ENCODE assay signal across 10 cellular contexts in genomic region chr18:46332956-46333355, GRCh38.
DNase-seq lines count a peak whose midpoint lies in the region; ATAC-seq lines count a peak whose summit lies in the region.
"Had no signal": no experiment of that assay in that cellular context is flagged by ENCODE, and none has a peak within 500 bp of the region (broad histone marks: within the 10 kb centered on the region; RNA-seq: fewer than 3 reads in every experiment).

No MANE protein-coding gene starts in this region.

- no peaks in the 10 kb centered on the region for H3K9me3 Mint-ChIP-seq in activated CD4-positive, alpha-beta T cell treated with anti-CD3 and anti-CD28 coated beads, Interleukin-2, amount 10 ng/mL, durations not matched to agents 24 days and 14 days
- no peaks in the 10 kb centered on the region for H3K9me3 Mint-ChIP-seq in activated naive CD4-positive, alpha-beta T cell treated with anti-CD3 and anti-CD28 coated beads, Interleukin-2, amount 50 U/mL, for 72 hours

- H3K36me3 ChIP-seq in subcutaneous abdominal adipose tissue (ENCODE audit: control insufficient read depth in 5 of 5, insufficient read depth in 5 of 5, low read length in 5 of 5) = no peaks in the 10 kb centered on the region
- H3K36me3 ChIP-seq: adrenal gland had no signal

- peak; percentile 3 to 14 for ATAC-seq in activated naive CD4-positive, alpha-beta T cell treated with anti-CD3 and anti-CD28 coated beads, Interleukin-2, amount 50 U/mL, for 72 hours
- no peak for ATAC-seq in HG03045 (IDR thresholded peaks at IDR 0.05; ENCODE audit: unreplicated experiment)

- no peak overlapping the region for H3K27ac ChIP-seq in subcutaneous abdominal adipose tissue (ENCODE audit: low read depth, low read length)
- H3K27ac ChIP-seq: adrenal gland had no signal

- intact Hi-C loops in activated CD4-positive, alpha-beta T cell treated with anti-CD3 and anti-CD28 coated beads, Interleukin-2, amount 10 ng/mL, durations not matched to agents 24 days and 14 days (cut with micrococcal nuclease) = loop anchor here (5.0 kb wide), 2 partner anchors 161 to 176 kb away; a partner anchor contains a TSS

- peak overlapping the region in 3 of 5 donors; percentile 56 to 69 (median 65) for H3K4me3 ChIP-seq in subcutaneous abdominal adipose tissue (ENCODE audit: low read depth in 1 of 5, low read length in 5 of 5)

- H3K27ac Mint-ChIP-seq in activated CD4-positive, alpha-beta T cell treated with anti-CD3 and anti-CD28 coated beads, Interleukin-2, amount 10 ng/mL, durations not matched to agents 24 days and 14 days = peak overlapping the region; percentile 76
- H3K27ac Mint-ChIP-seq in activated naive CD4-positive, alpha-beta T cell treated with anti-CD3 and anti-CD28 coated beads, Interleukin-2, amount 50 U/mL, for 72 hours = no peak overlapping the region
- H3K27ac Mint-ChIP-seq: CD4-positive, CD25-positive, alpha-beta regulatory T cell had no signal

- H3K4me3 Mint-ChIP-seq in activated CD4-positive, alpha-beta T cell treated with anti-CD3 and anti-CD28 coated beads, Interleukin-2, amount 10 ng/mL, durations not matched to agents 24 days and 14 days = peak overlapping the region; percentile 84

- peaks cover 0 to 18% (median 5%) of the 10 kb centered on the region in 5 donors for H3K27me3 ChIP-seq in subcutaneous abdominal adipose tissue (ENCODE audit: control insufficient read depth in 5 of 5, insufficient read depth in 4 of 5, low read length in 5 of 5)

- no peaks in the 10 kb centered on the region for H3K9me3 ChIP-seq in subcutaneous abdominal adipose tissue (ENCODE audit: control insufficient read depth in 5 of 5, low read length in 5 of 5)
- H3K9me3 ChIP-seq: adrenal gland had no signal

- H3K4me1 Mint-ChIP-seq in activated CD4-positive, alpha-beta T cell treated with anti-CD3 and anti-CD28 coated beads, Interleukin-2, amount 10 ng/mL, durations not matched to agents 24 days and 14 days = peaks cover 30% of the 10 kb centered on the region

- peaks cover 62% of the 10 kb centered on the region for H3K27me3 Mint-ChIP-seq in activated CD4-positive, alpha-beta T cell treated with anti-CD3 and anti-CD28 coated beads, Interleukin-2, amount 10 ng/mL, durations not matched to agents 24 days and 14 days

- H3K9ac ChIP-seq in subcutaneous abdominal adipose tissue (ENCODE audit: low read length in 5 of 5) = no peak overlapping the region

- peaks cover 0 to 34% (median 31%) of the 10 kb centered on the region in 5 donors for H3K4me1 ChIP-seq in subcutaneous abdominal adipose tissue (ENCODE audit: control insufficient read depth in 5 of 5, insufficient read depth in 5 of 5, low read length in 5 of 5)

- peak; percentile 66 for DNase-seq in activated CD4-positive, alpha-beta T cell treated with anti-CD3 and anti-CD28 coated beads, Interleukin-2, amount 10 ng/mL, durations not matched to agents 24 days and 14 days
- no peak for DNase-seq in activated CD4-positive, alpha-beta T cell treated with anti-CD3 and anti-CD28 coated beads, Interleukin-2, amount 50 U/mL, for 1 hour
- DNase-seq in activated naive CD4-positive, alpha-beta T cell treated with anti-CD3 and anti-CD28 coated beads, Interleukin-2, amount 50 U/mL, for 72 hours (ENCODE audit: low spot score in 2 of 2) = no peak
- DNase-seq in kidney tubule cell (ENCODE audit: low spot score) (peak; percentile 34), NCI-H1092 (lab: John Stamatoyannopoulos, UW) (no peak), DMS153 (lab: John Stamatoyannopoulos, UW) (no peak)

- peaks cover 2% of the 10 kb centered on the region for H3K36me3 Mint-ChIP-seq in activated CD4-positive, alpha-beta T cell treated with anti-CD3 and anti-CD28 coated beads, Interleukin-2, amount 10 ng/mL, durations not matched to agents 24 days and 14 days (ENCODE audit: low read depth)
- peaks cover 7% of the 10 kb centered on the region in 2 donors for H3K36me3 Mint-ChIP-seq in activated naive CD4-positive, alpha-beta T cell treated with anti-CD3 and anti-CD28 coated beads, Interleukin-2, amount 50 U/mL, for 72 hours
- H3K36me3 Mint-ChIP-seq: CD4-positive, CD25-positive, alpha-beta regulatory T cell had no signal

Comparison
In these comparisons a context has a peak if more than half of its experiments do, and no peak if none do; other contexts are left out.
1. DNase-seq: peak in activated CD4-positive, alpha-beta T cell treated with anti-CD3 and anti-CD28 coated beads, Interleukin-2, amount 10 ng/mL, durations not matched to agents 24 days and 14 days (single experiment) and kidney tubule cell (single experiment); none in activated CD4-positive, alpha-beta T cell treated with anti-CD3 and anti-CD28 coated beads, Interleukin-2, amount 50 U/mL, for 1 hour (single experiment), activated naive CD4-positive, alpha-beta T cell treated with anti-CD3 and anti-CD28 coated beads, Interleukin-2, amount 50 U/mL, for 72 hours (0 of 2), NCI-H1092 (single experiment) and DMS153 (single experiment).